Comparison of ENCODE assay signal across 14 cellular contexts in the genomic region with DNA sequence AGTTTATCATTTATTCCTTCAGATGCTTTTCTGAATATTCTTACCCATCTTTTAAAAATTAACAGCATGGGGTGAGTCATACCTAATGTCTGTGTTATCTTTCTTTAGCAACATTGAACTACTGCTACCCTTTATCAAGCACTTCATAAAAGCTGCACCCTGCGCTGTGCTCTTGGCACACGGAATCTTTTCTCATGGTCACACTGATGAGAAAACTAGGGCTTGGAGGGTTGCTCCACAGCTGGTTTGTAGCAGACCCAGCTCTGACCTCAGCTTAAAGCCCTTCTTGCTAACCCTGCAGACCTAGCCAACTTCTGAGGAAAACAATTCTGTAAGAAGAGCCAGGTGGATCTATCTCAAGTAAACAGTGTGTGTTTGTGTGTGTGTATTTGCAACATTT.
DNase-seq lines count a peak whose midpoint lies in the region; ATAC-seq and TF ChIP-seq lines count a peak whose summit lies in the region.
"Had no signal": no experiment of that assay in that cellular context is flagged by ENCODE, and none has a peak within 500 bp of the region (broad histone marks: within the 10 kb centered on the region; RNA-seq: fewer than 3 reads in every experiment).

No MANE protein-coding gene starts in this region.

- intact Hi-C loops in left ventricle myocardium superior (cut with micrococcal nuclease): no loop called here
- intact Hi-C loops in lower leg skin (cut with DNase I; ENCODE audit: low total_unique reads): no loop called here

- peak overlapping the region; percentile 11 for H3K4me2 ChIP-seq in smooth muscle cell

- in situ Hi-C loops in brain microvascular endothelial cell (cut with HindIII; ENCODE audit: low pct_ligation_motif_present, low sequenced_read_pairs): no loop called here

- ATAC-seq in left ventricle myocardium superior: peak; percentile 76
- ATAC-seq: effector memory CD8-positive, alpha-beta T cell had no signal

- H3K4me1 ChIP-seq in smooth muscle cell (ENCODE audit: low read depth): no peaks in the 10 kb centered on the region
- H3K4me1 ChIP-seq: transverse colon had no signal

- H3K4me3 ChIP-seq in LNCaP clone FGC (ENCODE audit: low read depth, low read length) (no peak overlapping the region), brain microvascular endothelial cell (ENCODE audit: low read depth, low read length) (no peak overlapping the region), smooth muscle cell (no peak overlapping the region), lower leg skin (ENCODE audit: low read depth, poor library complexity, severe bottlenecking) (no peak overlapping the region)
- H3K4me3 ChIP-seq: transverse colon had no signal

- no peak for TF ChIP-seq POLR2A in lower leg skin (IDR thresholded peaks at IDR 0.05)

- no peaks in the 10 kb centered on the region for H3K27me3 ChIP-seq in brain microvascular endothelial cell (replicated peaks)
- no peaks in the 10 kb centered on the region for H3K27me3 ChIP-seq in smooth muscle cell (ENCODE audit: low read depth)
- H3K27me3 ChIP-seq: transverse colon had no signal

- H2AFZ ChIP-seq in smooth muscle cell (ENCODE audit: low read depth): no peak overlapping the region

- DNase-seq in LNCaP clone FGC (ENCODE audit: low read depth) (peak; percentile 70), brain microvascular endothelial cell (peak; percentile 22), left ventricle myocardium superior (no peak), smooth muscle cell (lab: John Stamatoyannopoulos, UW; ENCODE audit: unreplicated experiment) (no peak), T1000 (lab: John Stamatoyannopoulos, UW) (no peak), lower leg skin (ENCODE audit: low spot score in 2 of 2) (no peak), SK-N-DZ (ENCODE audit: low spot score) (no peak)
- DNase-seq: CD8-positive, alpha-beta memory T cell; effector memory CD8-positive, alpha-beta T cell; kidney; NK-92 treated with Interleukin-12 subunit alpha and Interleukin-12 subunit beta, amount 100 ng/mL, for 24 hours; SIG-M5; stimulated activated CD4-positive, alpha-beta T cell treated with anti-CD3 and anti-CD28 coated beads, Interleukin-2, amount 100 ng/mL, for 48 hours; transverse colon had no signal

- no peak overlapping the region for H3K9ac ChIP-seq in smooth muscle cell (ENCODE audit: low read depth)

- TF ChIP-seq CTCF in LNCaP clone FGC (IDR thresholded peaks at IDR 0.05; ENCODE audit: control insufficient read depth, extremely low read depth, insufficient read depth): no peak
- no peak for TF ChIP-seq CTCF in brain microvascular endothelial cell (IDR thresholded peaks at IDR 0.05; ENCODE audit: low read depth, low read length, missing control alignments)
- TF ChIP-seq CTCF in smooth muscle cell (IDR thresholded peaks at IDR 0.05; ENCODE audit: borderline replicate concordance, insufficient read depth, poor library complexity, severe bottlenecking): no peak
- TF ChIP-seq CTCF in lower leg skin (IDR thresholded peaks at IDR 0.05): no peak

- no peaks in the 10 kb centered on the region for H3K9me3 ChIP-seq in smooth muscle cell (replicated peaks; ENCODE audit: low read depth)
- H3K9me3 ChIP-seq: transverse colon had no signal

- H3F3A ChIP-seq in smooth muscle cell (ENCODE audit: low read depth): no peaks in the 10 kb centered on the region

- H3K27ac ChIP-seq in brain microvascular endothelial cell: peak overlapping the region; percentile 35
- H3K27ac ChIP-seq in smooth muscle cell (ENCODE audit: low read depth): no peak overlapping the region
- H3K27ac ChIP-seq: transverse colon had no signal

- H3K79me2 ChIP-seq in smooth muscle cell (ENCODE audit: low read depth): no peaks in the 10 kb centered on the region

- H4K20me1 ChIP-seq in smooth muscle cell (ENCODE audit: low read depth): no peaks in the 10 kb centered on the region

- 57% methylated on average over 2 of the region's 2 CpGs for WGBS in smooth muscle cell (ENCODE audit: low lambda C conversion rate)
- WGBS in lower leg skin, 2 donors: 52 to 68% methylated on average over 2 of the region's 2 CpGs

- H3K36me3 ChIP-seq in brain microvascular endothelial cell (replicated peaks) (no peaks in the 10 kb centered on the region), smooth muscle cell (ENCODE audit: low read depth) (no peaks in the 10 kb centered on the region)
- H3K36me3 ChIP-seq: transverse colon had no signal

Comparison
In these comparisons a context has a peak if more than half of its experiments do, and no peak if none do; other contexts are left out.
1. DNase-seq: peak in LNCaP clone FGC (single experiment) and brain microvascular endothelial cell (single experiment); none in left ventricle myocardium superior (single experiment), smooth muscle cell (single experiment), T1000 (single experiment), lower leg skin (0 of 2) and SK-N-DZ (single experiment).